ENCODE assay signal across 8 cellular contexts in genomic region chr16:4765511-4766474, GRCh38. TPM values are rescaled to one million over a fixed set of nuclear protein-coding genes. Genes with fewer than 3 reads are reported as not detected.
DNase-seq lines count a peak whose midpoint lies in the region; ATAC-seq and TF ChIP-seq lines count a peak whose summit lies in the region.

No MANE protein-coding gene starts in this region.

- 62 to 67% (median 64%) methylated on average over 26 of the region's 26 CpGs for WGBS in ovary, 3 donors

- H2AFZ ChIP-seq in DND-41 (ENCODE audit: low read depth, low read length), result peak overlapping the region; percentile 98

- H3K4me1 ChIP-seq in DND-41 (ENCODE audit: insufficient read depth, low read length) (peaks cover 34% of the 10 kb centered on the region), Peyer's patch (peaks cover 0 to 33% (median 14%) of the 10 kb centered on the region in 4 donors), ovary (ENCODE audit: insufficient read depth) (peaks cover 2% of the 10 kb centered on the region)

- peak overlapping the region; percentile 84 for H3K9ac ChIP-seq in DND-41 (ENCODE audit: low read depth, low read length)

- no peak for DNase-seq in DND-41
- no peak for DNase-seq in Peyer's patch
- DNase-seq in epithelial cell of proximal tubule (ENCODE audit: low read depth), result no peak
- no peak for DNase-seq in ovary
- no peak for DNase-seq in GM13976 (ENCODE audit: low spot score)
- no peak for DNase-seq in effector CD4-positive, alpha-beta T cell
- no peak for DNase-seq in NCI-H2171 (lab: John Stamatoyannopoulos, UW)
- no peak for DNase-seq in NCI-H526 (lab: John Stamatoyannopoulos, UW)

- no peak for ATAC-seq in DND-41 (ENCODE audit: insufficient read depth, low read depth)

- H3K27ac ChIP-seq in DND-41 (ENCODE audit: low read length) (peak overlapping the region; percentile 75), Peyer's patch (peak overlapping the region in 3 of 4 donors; percentile 6 to 86 (median 85)), ovary (no peak overlapping the region)

- 0 out of 2 replicates have a peak, but pooled peaks cover 3% of the 10 kb centered on the region for H4K20me1 ChIP-seq in DND-41 (ENCODE audit: insufficient read depth, low read length)

- peaks cover 26% of the 10 kb centered on the region for H3K79me2 ChIP-seq in DND-41 (ENCODE audit: insufficient read depth, low read length)

- no peak for TF ChIP-seq EP300 in ovary (IDR thresholded peaks at IDR 0.05)

- no peaks in the 10 kb centered on the region for H3K27me3 ChIP-seq in DND-41 (ENCODE audit: insufficient read depth, low read length, poor library complexity)
- H3K27me3 ChIP-seq in Peyer's patch, result no peaks in the 10 kb centered on the region
- no peaks in the 10 kb centered on the region for H3K27me3 ChIP-seq in ovary

- TF ChIP-seq CTCF in DND-41 (IDR thresholded peaks at IDR 0.05; ENCODE audit: borderline replicate concordance, extremely low read depth, low read length, poor library complexity, severe bottlenecking) (no peak), Peyer's patch (IDR thresholded peaks at IDR 0.05) (no peak), epithelial cell of proximal tubule (conservative IDR thresholded peaks at IDR 0.05; ENCODE audit: low read depth, low read length) (no peak), ovary (IDR thresholded peaks at IDR 0.05) (no peak), GM13976 (IDR thresholded peaks at IDR 0.05; ENCODE audit: borderline replicate concordance, control extremely low read depth, extremely low read depth, insufficient read depth, missing control alignments) (no peak)

- intact Hi-C loops in ovary (cut with DNase I), result no loop called here

- peak overlapping the region; percentile 85 for H3K4me2 ChIP-seq in DND-41 (ENCODE audit: insufficient read depth, low read length)

- TF ChIP-seq POLR2A in Peyer's patch (IDR thresholded peaks at IDR 0.05) (no peak), ovary (IDR thresholded peaks at IDR 0.05) (no peak)

- in situ Hi-C loops in GM13976 (cut with MboI; ENCODE audit: low sequenced_read_pairs, unreplicated experiment), result no loop called here

- H3K36me3 ChIP-seq in DND-41 (ENCODE audit: insufficient read depth, low read length), result peaks cover 42% of the 10 kb centered on the region
- H3K36me3 ChIP-seq in Peyer's patch, result peaks cover 0 to 42% (median 0%) of the 10 kb centered on the region in 3 donors
- no peaks in the 10 kb centered on the region for H3K36me3 ChIP-seq in ovary

- H3K9me3 ChIP-seq in DND-41 (ENCODE audit: insufficient read depth, low read length, severe bottlenecking), result no peaks in the 10 kb centered on the region
- no peaks in the 10 kb centered on the region for H3K9me3 ChIP-seq in Peyer's patch
- no peaks in the 10 kb centered on the region for H3K9me3 ChIP-seq in ovary

- H3K4me3 ChIP-seq in DND-41 (ENCODE audit: low read depth in 1 of 2, low read length in 2 of 2) (peak overlapping the region; percentile 84 to 89; a peak in 3 of 4 replicates), Peyer's patch (peak overlapping the region; percentile 78 to 89 (median 86)), epithelial cell of proximal tubule (ENCODE audit: low read depth, low read length) (peak overlapping the region; percentile 96), ovary (peak overlapping the region; percentile 99)

RNA-seq across cellular contexts. Expression of gene ZNF500, which starts 1.2 kb away (rescaled TPM):
- 10 to 100 TPM in 3 of 4 donors, 1 to 10 TPM in 1; 4.1 to 24.8 (median 14.5) TPM for total RNA-seq in Peyer's patch
- 6.9 and 7.6 TPM in 2 replicates for total RNA-seq in epithelial cell of proximal tubule
- total RNA-seq in ovary, result 10 to 100 TPM; 10.1 to 27.7 (median 22.1) TPM
- polyA plus RNA-seq in ovary, result 10 to 100 TPM in 1 of 2 donors, 1 to 10 TPM in 1; 4.7 to 22.3 TPM

RNA-seq across cellular contexts. Expression of gene SEPTIN12, which starts 22.4 kb away (rescaled TPM):
- total RNA-seq in Peyer's patch (not detected), epithelial cell of proximal tubule (not detected in 2 replicates), ovary (under 1 TPM in 1 of 7 donors, not detected in 6; 0.32 TPM)
- not detected for polyA plus RNA-seq in ovary

RNA-seq across cellular contexts. Expression of gene SMIM22, which starts 29.4 kb away (rescaled TPM):
- total RNA-seq in Peyer's patch, result 100 to 1,000 TPM in 3 of 4 donors, 10 to 100 TPM in 1; 90.0 to 306 (median 238) TPM
- total RNA-seq in epithelial cell of proximal tubule, result 0.98 and 12.2 TPM in 2 replicates
- total RNA-seq in ovary, result 10 to 100 TPM in 2 of 7 donors, 1 to 10 TPM in 2, not detected in 3; 1.5 to 30.9 (median 7.8) TPM
- not detected for polyA plus RNA-seq in ovary

RNA-seq across cellular contexts. Expression of gene DNAAF8, which starts 31.5 kb away (rescaled TPM):
- total RNA-seq in Peyer's patch (not detected), epithelial cell of proximal tubule (2.0 TPM in 1 of 2 replicates, not detected in the other), ovary (1 to 10 TPM in 6 of 7 donors, under 1 TPM in 1; 0.48 to 9.1 (median 1.5) TPM)
- polyA plus RNA-seq in ovary, result 1 to 10 TPM in 1 of 2 donors, under 1 TPM in 1; 0.35 to 1.2 TPM

RNA-seq across cellular contexts. Expression of gene ANKS3, which starts 31.7 kb away (rescaled TPM):
- total RNA-seq in Peyer's patch (10 to 100 TPM; 20.8 to 42.9 (median 36.6) TPM), epithelial cell of proximal tubule (13.7 and 22.4 TPM in 2 replicates), ovary (10 to 100 TPM; 19.8 to 37.4 (median 32.3) TPM)
- 10 to 100 TPM in 1 of 2 donors, 1 to 10 TPM in 1; 6.7 to 26.0 TPM for polyA plus RNA-seq in ovary

Comparison
In these comparisons a context has a peak if more than half of its experiments do, and no peak if none do; other contexts are left out.
1. H3K27ac ChIP-seq: peak in DND-41 (single experiment) and Peyer's patch (3 of 4); none in ovary (0 of 2).
2. Peak in every context shown above with its lines, with median percentiles within 50 percentile points of each other: H3K4me3 ChIP-seq.